ENCODE assay signal across 21 cellular contexts in the genomic region with DNA sequence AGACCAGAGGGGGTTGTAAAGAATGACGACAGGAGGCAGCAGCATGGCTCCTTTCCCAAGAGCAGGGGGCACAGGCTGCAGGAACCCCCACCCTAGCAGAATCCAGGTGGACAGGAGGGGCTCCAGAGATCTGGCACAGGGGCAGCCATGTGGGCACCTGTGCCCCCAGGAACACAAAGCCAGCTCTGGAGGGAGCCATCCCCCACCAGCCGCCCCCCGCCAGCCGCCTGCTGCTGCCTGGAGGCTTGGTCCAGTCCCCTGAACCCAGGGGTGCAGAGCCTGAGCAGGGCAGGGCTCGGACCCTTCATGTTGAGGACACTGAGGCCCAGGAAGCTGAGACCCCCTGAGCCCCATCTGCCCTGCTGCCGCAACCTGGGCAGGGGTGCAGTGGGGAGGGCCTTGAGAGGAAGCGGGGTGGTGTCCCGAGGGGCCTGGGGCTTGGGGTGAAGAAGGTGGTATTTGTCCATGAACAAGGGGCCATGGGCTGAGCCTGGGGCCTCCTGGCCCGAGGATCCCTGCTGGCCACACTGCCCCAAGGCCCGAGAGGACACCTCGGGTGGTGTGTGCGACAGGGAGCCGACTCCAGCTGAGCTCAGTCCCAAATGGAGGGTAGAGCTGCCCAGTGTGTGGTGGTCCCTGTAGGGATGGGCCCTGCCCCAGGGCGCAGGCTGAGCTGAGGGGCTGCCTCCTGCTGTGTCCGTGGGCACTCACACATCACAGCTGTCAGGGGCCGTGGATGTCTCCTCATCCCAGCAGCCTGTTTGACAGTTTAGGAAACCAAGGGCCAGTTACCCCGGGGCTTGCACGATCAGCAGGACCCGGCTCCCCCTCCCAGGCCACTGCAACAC. TPM values are rescaled to one million over a fixed set of nuclear protein-coding genes. Genes with fewer than 3 reads are reported as not detected.
DNase-seq lines count a peak whose midpoint lies in the region; ATAC-seq and TF ChIP-seq lines count a peak whose summit lies in the region.
"Had no signal": no experiment of that assay in that cellular context is flagged by ENCODE, and none has a peak within 500 bp of the region (broad histone marks: within the 10 kb centered on the region; RNA-seq: fewer than 3 reads in every experiment).

No MANE protein-coding gene starts in this region.

- H3K27me3 ChIP-seq in WERI-Rb-1 (ENCODE audit: insufficient read depth, low read depth, severe bottlenecking) (no peaks in the 10 kb centered on the region), sigmoid colon (peaks cover 0 to 50% (median 0%) of the 10 kb centered on the region in 3 donors)
- H3K27me3 ChIP-seq: pancreas, upper lobe of left lung had no signal

- CTCF ChIA-PET in activated CD4-positive, alpha-beta T cell treated with anti-CD3 and anti-CD28 coated beads, Interleukin-2, amount 10 ng/mL, durations not matched to agents 7 days and 5 days (lab: Charles Lee): no interaction called here
- CTCF ChIA-PET in activated CD8-positive, alpha-beta T cell treated with anti-CD3 and anti-CD28 coated beads for 36 hours (lab: Charles Lee): no interaction called here

- no peak for ATAC-seq in left lobe of liver
- ATAC-seq in activated CD8-positive, alpha-beta T cell treated with anti-CD3 and anti-CD28 coated beads for 36 hours: no peak
- no peak for ATAC-seq in GM21447 (IDR thresholded peaks at IDR 0.05; ENCODE audit: unreplicated experiment)
- ATAC-seq in GM21723 (IDR thresholded peaks at IDR 0.05; ENCODE audit: unreplicated experiment): no peak
- ATAC-seq: A549; mucosa of descending colon; pancreas; stimulated activated naive B cell treated with anti-CD40 and anti-IgM and Interleukin-4, amounts not matched to agents 10 μg/mL and 1 μg/mL and 100 μg/mL, for 72 hours; T-cell had no signal

- H3K9me3 ChIP-seq in WERI-Rb-1 (ENCODE audit: severe bottlenecking) (no peaks in the 10 kb centered on the region), sigmoid colon (no peaks in the 10 kb centered on the region)
- H3K9me3 ChIP-seq: A549, mucosa of descending colon, pancreas, upper lobe of left lung had no signal

- POLR2A ChIA-PET in activated CD4-positive, alpha-beta T cell treated with anti-CD3 and anti-CD28 coated beads, Interleukin-2, amount 10 ng/mL, durations not matched to agents 7 days and 5 days (lab: Charles Lee): no interaction called here
- POLR2A ChIA-PET in activated CD8-positive, alpha-beta T cell treated with anti-CD3 and anti-CD28 coated beads for 36 hours (lab: Charles Lee): no interaction called here

- H3K27ac ChIP-seq in WERI-Rb-1: no peak overlapping the region
- no peak overlapping the region for H3K27ac ChIP-seq in sigmoid colon
- H3K27ac ChIP-seq: A549, pancreas had no signal

- no peak for TF ChIP-seq EP300 in sigmoid colon (IDR thresholded peaks at IDR 0.05)

- TF ChIP-seq POLR2A in sigmoid colon (IDR thresholded peaks at IDR 0.05): no peak

- peak; percentile 4 for DNase-seq in activated CD4-positive, alpha-beta T cell treated with anti-CD3 and anti-CD28 coated beads, Interleukin-2, amount 10 ng/mL, durations not matched to agents 7 days and 5 days
- no peak for DNase-seq in activated CD4-positive, alpha-beta T cell treated with anti-CD3 and anti-CD28 coated beads, Interleukin-2, amount 50 U/mL, for 48 hours
- peak; percentile 5 for DNase-seq in WERI-Rb-1
- peak; percentile 42 for DNase-seq in left lobe of liver (ENCODE audit: low spot score)
- peak; percentile 55 for DNase-seq in sigmoid colon
- no peak for DNase-seq in activated CD8-positive, alpha-beta T cell treated with anti-CD3 and anti-CD28 coated beads for 36 hours
- DNase-seq: activated naive CD4-positive, alpha-beta T cell treated with anti-CD3 and anti-CD28 coated beads, Interleukin-2, amount 10 ng/mL, durations not matched to agents 7 days and 5 days; erythroblast; MV-4-11; stimulated activated naive B cell treated with anti-CD40 and anti-IgM and Interleukin-4, amounts not matched to agents 10 μg/mL and 1 μg/mL and 100 μg/mL, for 72 hours had no signal

- H3K4me3 ChIP-seq in WERI-Rb-1 (ENCODE audit: low read depth, low read length) (no peak overlapping the region), sigmoid colon (no peak overlapping the region)
- H3K4me3 ChIP-seq: A549, mucosa of descending colon, pancreas, upper lobe of left lung had no signal

- TF ChIP-seq CTCF in WERI-Rb-1 (IDR thresholded peaks at IDR 0.05; ENCODE audit: low read depth, low read length) (no peak), sigmoid colon (IDR thresholded peaks at IDR 0.05) (no peak)
- no peak for TF ChIP-seq CTCF in activated CD8-positive, alpha-beta T cell treated with anti-CD3 and anti-CD28 coated beads for 36 hours (IDR thresholded peaks at IDR 0.05)

- H3K9me3 Mint-ChIP-seq in activated CD4-positive, alpha-beta T cell treated with anti-CD3 and anti-CD28 coated beads, Interleukin-2, amount 10 ng/mL, durations not matched to agents 7 days and 5 days: no peaks in the 10 kb centered on the region
- H3K9me3 Mint-ChIP-seq in activated CD8-positive, alpha-beta T cell treated with anti-CD3 and anti-CD28 coated beads for 36 hours: no peaks in the 10 kb centered on the region
- H3K9me3 Mint-ChIP-seq: activated naive CD4-positive, alpha-beta T cell treated with anti-CD3 and anti-CD28 coated beads, Interleukin-2, amount 10 ng/mL, durations not matched to agents 7 days and 5 days; CD8-positive, alpha-beta memory T cell; IgD-negative memory B cell; stimulated activated naive B cell treated with anti-CD40 and anti-IgM and Interleukin-4, amounts not matched to agents 10 μg/mL and 1 μg/mL and 100 μg/mL, for 72 hours; T-cell had no signal

- no peak overlapping the region for H3K27ac Mint-ChIP-seq in activated CD4-positive, alpha-beta T cell treated with anti-CD3 and anti-CD28 coated beads, Interleukin-2, amount 10 ng/mL, durations not matched to agents 7 days and 5 days
- no peak overlapping the region for H3K27ac Mint-ChIP-seq in activated CD8-positive, alpha-beta T cell treated with anti-CD3 and anti-CD28 coated beads for 36 hours
- H3K27ac Mint-ChIP-seq: activated naive CD4-positive, alpha-beta T cell treated with anti-CD3 and anti-CD28 coated beads, Interleukin-2, amount 10 ng/mL, durations not matched to agents 7 days and 5 days; IgD-negative memory B cell; stimulated activated naive B cell treated with anti-CD40 and anti-IgM and Interleukin-4, amounts not matched to agents 10 μg/mL and 1 μg/mL and 100 μg/mL, for 72 hours; T-cell had no signal

- peaks cover 0 to 18% (median 13%) of the 10 kb centered on the region in 4 donors for H3K4me1 ChIP-seq in sigmoid colon

- H3K4me1 Mint-ChIP-seq in activated CD4-positive, alpha-beta T cell treated with anti-CD3 and anti-CD28 coated beads, Interleukin-2, amount 10 ng/mL, durations not matched to agents 7 days and 5 days: no peaks in the 10 kb centered on the region
- no peaks in the 10 kb centered on the region for H3K4me1 Mint-ChIP-seq in activated CD8-positive, alpha-beta T cell treated with anti-CD3 and anti-CD28 coated beads for 36 hours (ENCODE audit: low read depth)
- H3K4me1 Mint-ChIP-seq: activated naive CD4-positive, alpha-beta T cell treated with anti-CD3 and anti-CD28 coated beads, Interleukin-2, amount 10 ng/mL, durations not matched to agents 7 days and 5 days; CD8-positive, alpha-beta memory T cell; T-cell had no signal

- intact Hi-C loops in sigmoid colon (cut with DNase I): no loop called here
- intact Hi-C loops in activated CD8-positive, alpha-beta T cell treated with anti-CD3 and anti-CD28 coated beads for 36 hours (cut with micrococcal nuclease): no loop called here

- no peaks in the 10 kb centered on the region for H3K36me3 ChIP-seq in WERI-Rb-1
- no peaks in the 10 kb centered on the region for H3K36me3 ChIP-seq in sigmoid colon
- H3K36me3 ChIP-seq: pancreas, upper lobe of left lung had no signal

- no peaks in the 10 kb centered on the region for H3K36me3 Mint-ChIP-seq in activated CD4-positive, alpha-beta T cell treated with anti-CD3 and anti-CD28 coated beads, Interleukin-2, amount 10 ng/mL, durations not matched to agents 7 days and 5 days (ENCODE audit: low read depth)
- H3K36me3 Mint-ChIP-seq in activated CD8-positive, alpha-beta T cell treated with anti-CD3 and anti-CD28 coated beads for 36 hours (ENCODE audit: low read depth): no peaks in the 10 kb centered on the region
- H3K36me3 Mint-ChIP-seq: activated naive CD4-positive, alpha-beta T cell treated with anti-CD3 and anti-CD28 coated beads, Interleukin-2, amount 10 ng/mL, durations not matched to agents 7 days and 5 days; CD8-positive, alpha-beta memory T cell; IgD-negative memory B cell; stimulated activated naive B cell treated with anti-CD40 and anti-IgM and Interleukin-4, amounts not matched to agents 10 μg/mL and 1 μg/mL and 100 μg/mL, for 72 hours; T-cell had no signal

- WGBS in sigmoid colon, 2 donors: 88 to 94% methylated on average over 19 of the region's 19 CpGs

- no peak overlapping the region for H3K4me3 Mint-ChIP-seq in activated CD4-positive, alpha-beta T cell treated with anti-CD3 and anti-CD28 coated beads, Interleukin-2, amount 10 ng/mL, durations not matched to agents 7 days and 5 days
- no peak overlapping the region for H3K4me3 Mint-ChIP-seq in activated CD8-positive, alpha-beta T cell treated with anti-CD3 and anti-CD28 coated beads for 36 hours
- H3K4me3 Mint-ChIP-seq: activated naive CD4-positive, alpha-beta T cell treated with anti-CD3 and anti-CD28 coated beads, Interleukin-2, amount 10 ng/mL, durations not matched to agents 7 days and 5 days; CD8-positive, alpha-beta memory T cell; IgD-negative memory B cell; stimulated activated naive B cell treated with anti-CD40 and anti-IgM and Interleukin-4, amounts not matched to agents 10 μg/mL and 1 μg/mL and 100 μg/mL, for 72 hours; T-cell had no signal

- H3K27me3 Mint-ChIP-seq in activated CD4-positive, alpha-beta T cell treated with anti-CD3 and anti-CD28 coated beads, Interleukin-2, amount 10 ng/mL, durations not matched to agents 7 days and 5 days: no peaks in the 10 kb centered on the region
- no peaks in the 10 kb centered on the region for H3K27me3 Mint-ChIP-seq in activated CD8-positive, alpha-beta T cell treated with anti-CD3 and anti-CD28 coated beads for 36 hours

RNA-seq across cellular contexts. Expression of gene SNED1, which starts 39.8 kb away (rescaled TPM):
- total RNA-seq in activated CD4-positive, alpha-beta T cell treated with anti-CD3 and anti-CD28 coated beads, Interleukin-2, amount 10 ng/mL, durations not matched to agents 7 days and 5 days: 1 to 10 TPM; 6.1 to 8.6 TPM
- 34.9 TPM for total RNA-seq in left lobe of liver
- total RNA-seq in sigmoid colon: 10 to 100 TPM in 3 of 4 donors, 1 to 10 TPM in 1; 8.3 to 37.1 (median 17.0) TPM
- 1 to 10 TPM in 2 of 3 donors, under 1 TPM in 1; 0.69 to 6.3 (median 3.0) TPM for polyA plus RNA-seq in sigmoid colon
- total RNA-seq in activated CD8-positive, alpha-beta T cell treated with anti-CD3 and anti-CD28 coated beads for 36 hours: 1 to 10 TPM; 1.4 to 1.8 TPM

RNA-seq across cellular contexts. Expression of gene CROCC2, which starts 52.5 kb away (rescaled TPM):
- not detected for total RNA-seq in activated CD4-positive, alpha-beta T cell treated with anti-CD3 and anti-CD28 coated beads, Interleukin-2, amount 10 ng/mL, durations not matched to agents 7 days and 5 days
- total RNA-seq in left lobe of liver: 0.05 TPM
- total RNA-seq in sigmoid colon: not detected
- under 1 TPM in 2 of 3 donors, not detected in 1; under 0.01 to 0.09 TPM for polyA plus RNA-seq in sigmoid colon
- total RNA-seq in activated CD8-positive, alpha-beta T cell treated with anti-CD3 and anti-CD28 coated beads for 36 hours: not detected
- total RNA-seq: astrocyte; CD8-positive, alpha-beta memory T cell; Daoy; T-cell had no signal
- polyA plus RNA-seq: A549; CD8-positive, alpha-beta memory T cell; IgD-negative memory B cell had no signal

Comparison
In these comparisons a context has a peak if more than half of its experiments do, and no peak if none do; other contexts are left out.
1. DNase-seq: peak in activated CD4-positive, alpha-beta T cell treated with anti-CD3 and anti-CD28 coated beads, Interleukin-2, amount 10 ng/mL, durations not matched to agents 7 days and 5 days (single experiment), WERI-Rb-1 (single experiment), left lobe of liver (single experiment) and sigmoid colon (single experiment); none in activated CD4-positive, alpha-beta T cell treated with anti-CD3 and anti-CD28 coated beads, Interleukin-2, amount 50 U/mL, for 48 hours (0 of 2) and activated CD8-positive, alpha-beta T cell treated with anti-CD3 and anti-CD28 coated beads for 36 hours (single experiment).